16 cellular contexts compared by ENCODE assay signal in genomic region chr2:60516826-60517225, GRCh38. TPM values are rescaled to one million over a fixed set of nuclear protein-coding genes. Genes with fewer than 3 reads are reported as not detected.
A peak's percentile ranks its signal among the peaks of the same experiment; 100 is the strongest.
DNase-seq lines count a peak whose midpoint lies in the region; ATAC-seq and TF ChIP-seq lines count a peak whose summit lies in the region.
"Had no signal": no experiment of that assay in that cellular context is flagged by ENCODE, and none has a peak within 500 bp of the region (broad histone marks: within the 10 kb centered on the region; RNA-seq: fewer than 3 reads in every experiment).

No MANE protein-coding gene starts in this region.

- ATAC-seq in left lung, result no peak
- ATAC-seq in GM19035 (IDR thresholded peaks at IDR 0.05; ENCODE audit: unreplicated experiment), result no peak
- no peak for ATAC-seq in HG02870 (IDR thresholded peaks at IDR 0.05; ENCODE audit: unreplicated experiment)

- H3K4me3 ChIP-seq in SJSA1 (no peak overlapping the region), rectal smooth muscle tissue (ENCODE audit: low read length) (no peak overlapping the region), left lung (no peak overlapping the region)
- H3K4me3 ChIP-seq: coronary artery, left ventricle myocardium inferior, Peyer's patch had no signal

- H3K9me3 ChIP-seq in SJSA1 (replicated peaks) (no peaks in the 10 kb centered on the region), left lung (no peaks in the 10 kb centered on the region)
- H3K9me3 ChIP-seq: left ventricle myocardium inferior, Peyer's patch had no signal

- no peak overlapping the region for H3K9ac ChIP-seq in rectal smooth muscle tissue (ENCODE audit: low read length)

- intact Hi-C loops in left lung (cut with DNase I), result no loop called here

- H3K4me1 ChIP-seq in SJSA1 (replicated peaks) (peaks cover 36% of the 10 kb centered on the region), rectal smooth muscle tissue (ENCODE audit: control insufficient read depth, insufficient read depth, low read length) (peaks cover 11% of the 10 kb centered on the region), left lung (peaks cover 0 to 25% of the 10 kb centered on the region in 2 donors)

- no peaks in the 10 kb centered on the region for H3K27me3 ChIP-seq in SJSA1 (replicated peaks)
- no peaks in the 10 kb centered on the region for H3K27me3 ChIP-seq in rectal smooth muscle tissue (ENCODE audit: control insufficient read depth, insufficient read depth, low read length)
- peaks cover 0 to under 1% of the 10 kb centered on the region in 2 donors for H3K27me3 ChIP-seq in left lung
- H3K27me3 ChIP-seq: Peyer's patch had no signal

- DNase-seq in GM03348 (ENCODE audit: low spot score), result peak; percentile 33
- DNase-seq in SJSA1 (ENCODE audit: low read depth in 1 of 2, low spot score in 2 of 2), result no peak
- no peak for DNase-seq in epithelial cell of prostate (ENCODE audit: low read depth, low spot score)
- DNase-seq in foreskin melanocyte, result no peak
- no peak for DNase-seq in left lung
- DNase-seq: activated CD4-positive, alpha-beta T cell treated with anti-CD3 and anti-CD28 coated beads, Interleukin-2, amount 50 U/mL, for 4 hours; activated naive CD4-positive, alpha-beta T cell treated with Interleukin-2 at 50 U/mL for 16 hours; activated T-cell treated with anti-CD3 and anti-CD28 coated beads for 4 hours; AML-193; left ventricle myocardium inferior; Peyer's patch; stimulated activated CD4-positive, alpha-beta T cell treated with anti-CD3 and anti-CD28 coated beads, Interleukin-4, amount 100 ng/mL, for 24 hours had no signal

- H3K27ac ChIP-seq in SJSA1, result peak overlapping the region; percentile 82
- H3K27ac ChIP-seq in epithelial cell of prostate, result peak overlapping the region; percentile 55
- peak overlapping the region; percentile 75 for H3K27ac ChIP-seq in rectal smooth muscle tissue (ENCODE audit: low read depth, low read length)
- H3K27ac ChIP-seq in left lung, result peak overlapping the region in 1 of 2 donors; percentile 84
- H3K27ac ChIP-seq: coronary artery, left ventricle myocardium inferior had no signal

- H3K36me3 ChIP-seq in SJSA1 (no peaks in the 10 kb centered on the region), rectal smooth muscle tissue (ENCODE audit: control insufficient read depth, insufficient read depth, low read length) (no peaks in the 10 kb centered on the region), left lung (no peaks in the 10 kb centered on the region)
- H3K36me3 ChIP-seq: left ventricle myocardium inferior, Peyer's patch had no signal

- TF ChIP-seq CTCF in left lung (IDR thresholded peaks at IDR 0.05), result no peak

RNA-seq across cellular contexts. Expression of gene BCL11A, which starts 36.6 kb away (rescaled TPM):
- total RNA-seq in SJSA1 (2014; rRNA removed; shearing (Covaris generic)), result 0.03 and 0.13 TPM in 2 replicates
- 1 to 10 TPM; 4.0 to 7.3 TPM for total RNA-seq in left lung
